Comparison of ENCODE assay signal across 14 cellular contexts in the genomic region with DNA sequence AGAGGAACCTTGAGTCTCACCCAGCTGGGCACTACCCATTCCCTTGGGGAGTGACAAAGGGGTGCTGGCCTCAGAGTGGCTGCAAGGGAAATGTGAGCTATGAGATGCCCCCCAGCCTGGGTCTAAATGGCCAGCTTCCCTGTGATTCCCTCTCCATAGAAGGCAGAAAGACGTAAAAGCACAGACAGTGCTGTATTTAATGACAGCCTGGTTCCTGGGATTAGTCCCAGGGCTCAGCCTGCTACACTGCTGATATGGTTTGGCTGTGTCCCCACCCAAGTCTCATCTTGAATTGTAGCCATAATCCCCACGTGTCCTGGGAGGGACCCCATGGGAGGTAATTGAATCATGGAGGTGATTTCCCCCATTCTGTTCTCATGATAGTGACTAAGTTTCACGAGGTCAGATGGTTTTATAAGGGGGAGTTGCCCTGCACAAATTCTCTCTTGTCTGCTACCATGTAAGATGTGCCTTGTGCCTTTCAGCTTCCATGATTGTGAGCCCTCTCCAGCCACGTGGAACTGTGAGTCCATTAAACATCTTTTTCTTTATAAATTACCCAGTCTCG. TPM values are rescaled to one million over a fixed set of nuclear protein-coding genes. Genes with fewer than 3 reads are reported as not detected.
DNase-seq lines count a peak whose midpoint lies in the region; ATAC-seq and TF ChIP-seq lines count a peak whose summit lies in the region.
"Had no signal": no experiment of that assay in that cellular context is flagged by ENCODE, and none has a peak within 500 bp of the region (broad histone marks: within the 10 kb centered on the region; RNA-seq: fewer than 3 reads in every experiment).

No MANE protein-coding gene starts in this region.

- TF ChIP-seq POLR2A in erythroblast (IDR thresholded peaks at IDR 0.05; ENCODE audit: low read length), result no peak

- intact Hi-C loops in sciatic nerve (cut with DNase I), result no loop called here

- DNase-seq in DMS 273 (lab: John Stamatoyannopoulos, UW; ENCODE audit: unreplicated experiment) (peak; percentile 68), DMS 273 treated with DMSO at 0.1 percent for 48 hours (lab: John Stamatoyannopoulos, UW) (no peak), NCI-H524 treated with DMSO at 0.1 percent for 48 hours (lab: John Stamatoyannopoulos, UW) (peak; percentile 75), erythroblast (lab: John Stamatoyannopoulos, UW) (peak; percentile 6 to 13), sciatic nerve (ENCODE audit: low spot score) (no peak), ureter (ENCODE audit: low spot score) (no peak), mucosa of gallbladder (ENCODE audit: low spot score) (no peak), iPS-NIHi11 (ENCODE audit: low spot score) (no peak)
- DNase-seq: CD8-positive, alpha-beta memory T cell; EL; H9; MG63; NCI-H510A treated with DMSO at 0.1 percent for 48 hours had no signal

- peak; percentile 71 for ATAC-seq in sciatic nerve
- ATAC-seq: HepG2 had no signal

RNA-seq across cellular contexts. Expression of a gene that starts 23.9 kb away (rescaled TPM):
- 0.53 TPM for total RNA-seq in sciatic nerve
- total RNA-seq in ureter, result not detected
- 4.4 TPM for total RNA-seq in mucosa of gallbladder
- total RNA-seq: CD8-positive, alpha-beta memory T cell; HepG2 had no signal

Comparison
In these comparisons a context has a peak if more than half of its experiments do, and no peak if none do; other contexts are left out.
1. DNase-seq: peak in DMS 273 (single experiment), NCI-H524 treated with DMSO at 0.1 percent for 48 hours (single experiment) and erythroblast (2 of 2); none in DMS 273 treated with DMSO at 0.1 percent for 48 hours (single experiment), sciatic nerve (single experiment), ureter (single experiment), mucosa of gallbladder (single experiment) and iPS-NIHi11 (single experiment).